In genomic region chr3:163328680-163329079, GRCh38 we compare ENCODE assay signal across 1 cellular context.
TF ChIP-seq lines count a peak whose summit lies in the region.

No MANE protein-coding gene starts in this region.

TF ChIP-seq in WTC11, 78 proteins besides CTCF, POLR2A, EP300 and RAD21 (continued from another document):
- TF ChIP-seq ZNF532 (CRISPR knock-in tag; IDR thresholded peaks at IDR 0.05; ENCODE audit: borderline replicate concordance) (no peak), SP1 (CRISPR knock-in tag; conservative IDR thresholded peaks at IDR 0.05) (no peak), ZNF317 (CRISPR knock-in tag; IDR thresholded peaks at IDR 0.05; ENCODE audit: borderline replicate concordance, low read depth) (no peak), PRDM15 (CRISPR knock-in tag; IDR thresholded peaks at IDR 0.05) (no peak), ZNF423 (CRISPR knock-in tag; IDR thresholded peaks at IDR 0.05) (no peak), FOXK1 (CRISPR knock-in tag; IDR thresholded peaks at IDR 0.05) (no peak), EMX1 (CRISPR knock-in tag; IDR thresholded peaks at IDR 0.05) (no peak), ESRRA (CRISPR knock-in tag; IDR thresholded peaks at IDR 0.05; ENCODE audit: borderline replicate concordance) (no peak), NR1H2 (CRISPR knock-in tag; IDR thresholded peaks at IDR 0.05) (no peak), PREB (CRISPR knock-in tag; IDR thresholded peaks at IDR 0.05; ENCODE audit: borderline replicate concordance) (no peak), STAT6 (CRISPR knock-in tag; conservative IDR thresholded peaks at IDR 0.05; ENCODE audit: low read depth) (no peak), ZBTB43 (CRISPR knock-in tag; IDR thresholded peaks at IDR 0.05) (no peak)
- TF ChIP-seq, protein P1, sequence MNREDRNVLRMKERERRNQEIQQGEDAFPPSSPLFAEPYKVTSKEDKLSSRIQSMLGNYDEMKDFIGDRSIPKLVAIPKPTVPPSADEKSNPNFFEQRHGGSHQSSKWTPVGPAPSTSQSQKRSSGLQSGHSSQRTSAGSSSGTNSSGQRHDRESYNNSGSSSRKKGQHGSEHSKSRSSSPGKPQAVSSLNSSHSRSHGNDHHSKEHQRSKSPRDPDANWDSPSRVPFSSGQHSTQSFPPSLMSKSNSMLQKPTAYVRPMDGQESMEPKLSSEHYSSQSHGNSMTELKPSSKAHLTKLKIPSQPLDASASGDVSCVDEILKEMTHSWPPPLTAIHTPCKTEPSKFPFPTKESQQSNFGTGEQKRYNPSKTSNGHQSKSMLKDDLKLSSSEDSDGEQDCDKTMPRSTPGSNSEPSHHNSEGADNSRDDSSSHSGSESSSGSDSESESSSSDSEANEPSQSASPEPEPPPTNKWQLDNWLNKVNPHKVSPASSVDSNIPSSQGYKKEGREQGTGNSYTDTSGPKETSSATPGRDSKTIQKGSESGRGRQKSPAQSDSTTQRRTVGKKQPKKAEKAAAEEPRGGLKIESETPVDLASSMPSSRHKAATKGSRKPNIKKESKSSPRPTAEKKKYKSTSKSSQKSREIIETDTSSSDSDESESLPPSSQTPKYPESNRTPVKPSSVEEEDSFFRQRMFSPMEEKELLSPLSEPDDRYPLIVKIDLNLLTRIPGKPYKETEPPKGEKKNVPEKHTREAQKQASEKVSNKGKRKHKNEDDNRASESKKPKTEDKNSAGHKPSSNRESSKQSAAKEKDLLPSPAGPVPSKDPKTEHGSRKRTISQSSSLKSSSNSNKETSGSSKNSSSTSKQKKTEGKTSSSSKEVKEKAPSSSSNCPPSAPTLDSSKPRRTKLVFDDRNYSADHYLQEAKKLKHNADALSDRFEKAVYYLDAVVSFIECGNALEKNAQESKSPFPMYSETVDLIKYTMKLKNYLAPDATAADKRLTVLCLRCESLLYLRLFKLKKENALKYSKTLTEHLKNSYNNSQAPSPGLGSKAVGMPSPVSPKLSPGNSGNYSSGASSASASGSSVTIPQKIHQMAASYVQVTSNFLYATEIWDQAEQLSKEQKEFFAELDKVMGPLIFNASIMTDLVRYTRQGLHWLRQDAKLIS (CRISPR knock-in tag; IDR thresholded peaks at IDR 0.05; ENCODE audit: borderline replicate concordance), result no peak
